ENCODE assay signal across 9 cellular contexts in the genomic region with DNA sequence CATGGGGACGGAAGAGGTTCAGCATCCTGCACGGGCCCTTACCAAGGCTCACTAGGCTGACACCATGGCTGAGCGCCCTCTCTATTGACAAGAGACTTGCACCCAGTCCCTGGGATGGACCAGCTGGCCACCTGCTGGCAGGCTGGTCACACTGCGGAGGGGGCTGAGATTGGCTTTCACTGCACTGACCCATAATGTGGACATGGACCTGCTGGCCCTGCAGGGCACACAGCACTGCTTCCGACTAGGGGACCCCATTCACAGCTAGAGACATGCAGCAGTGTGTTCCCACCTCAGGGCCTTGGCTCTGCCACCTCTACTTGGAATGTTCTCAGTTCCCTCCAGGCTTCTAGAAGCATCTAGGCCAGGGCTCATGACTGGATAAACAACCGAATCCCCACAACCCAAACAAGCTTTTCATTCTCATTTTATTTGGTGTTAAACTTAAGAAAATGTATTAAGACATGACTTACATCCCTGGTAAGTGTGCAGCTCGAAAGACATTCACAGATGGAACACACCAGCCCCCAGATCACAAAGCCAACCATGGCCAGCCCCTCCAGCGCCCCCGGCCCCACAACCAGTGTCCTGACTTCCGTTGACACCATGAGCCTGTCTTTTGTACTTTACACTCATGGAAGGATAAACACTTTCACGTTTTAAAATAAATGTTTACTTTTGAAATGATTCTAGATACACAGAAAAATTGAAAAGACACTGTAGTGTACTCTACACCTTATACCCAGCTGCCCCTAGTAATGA. TPM values are rescaled to one million over a fixed set of nuclear protein-coding genes. Genes with fewer than 3 reads are reported as not detected.
DNase-seq lines count a peak whose midpoint lies in the region; ATAC-seq, FAIRE-seq and TF ChIP-seq lines count a peak whose summit lies in the region.
"Had no signal": no experiment of that assay in that cellular context is flagged by ENCODE, and none has a peak within 500 bp of the region (broad histone marks: within the 10 kb centered on the region; RNA-seq: fewer than 3 reads in every experiment).

No MANE protein-coding gene starts in this region.

- TF ChIP-seq CTCF in H1 (IDR thresholded peaks at IDR 0.05; ENCODE audit: control extremely low read depth in 1 of 3, insufficient read depth in 1 of 3, low read depth in 1 of 3, low read length in 3 of 3) (peak; percentile 64 to 71 (median 67)), thoracic aorta (IDR thresholded peaks at IDR 0.05) (peak; percentile 90)

- intact Hi-C loops in activated CD4-positive, alpha-beta T cell treated with anti-CD3 and anti-CD28 coated beads, Interleukin-2, amount 10 ng/mL, durations not matched to agents 24 days and 14 days (cut with micrococcal nuclease) = no loop called here

- H3K4me1 Mint-ChIP-seq in activated CD4-positive, alpha-beta T cell treated with anti-CD3 and anti-CD28 coated beads, Interleukin-2, amount 10 ng/mL, durations not matched to agents 24 days and 14 days = peaks cover 3% of the 10 kb centered on the region

- no peak for TF ChIP-seq POLR2A in H1 (IDR thresholded peaks at IDR 0.05; ENCODE audit: control extremely low read depth in 1 of 2, low read depth in 2 of 2, low read length in 2 of 2)

- H3K9me3 ChIP-seq in H1 (ENCODE audit: insufficient read depth in 2 of 2, low read depth in 1 of 2, low read length in 1 of 2) = no peaks in the 10 kb centered on the region
- H3K9me3 ChIP-seq in thoracic aorta = no peaks in the 10 kb centered on the region

- H4K20me1 ChIP-seq in H1 (replicated peaks in 1 of 2; ENCODE audit: control insufficient read depth in 1 of 2, insufficient read depth in 2 of 2, low read length in 2 of 2) = peaks cover 0 to 5% of the 10 kb centered on the region in 2 experiments

- POLR2A ChIA-PET in H1 (lab: Charles Lee; ENCODE audit: partially characterized antibody) = interaction anchor here (1.2 to 1.6 kb wide), 2 partner anchors 44 to 60 kb away, joined by 3 to 5 read pairs; no protein-coding TSS in a partner anchor

- H3K4me3 Mint-ChIP-seq in activated CD4-positive, alpha-beta T cell treated with anti-CD3 and anti-CD28 coated beads, Interleukin-2, amount 10 ng/mL, durations not matched to agents 24 days and 14 days = no peak overlapping the region

- H2AFZ ChIP-seq in H1 (ENCODE audit: low read length) = no peak overlapping the region

- no peak overlapping the region for H3K27ac Mint-ChIP-seq in activated CD4-positive, alpha-beta T cell treated with anti-CD3 and anti-CD28 coated beads, Interleukin-2, amount 10 ng/mL, durations not matched to agents 24 days and 14 days

- H3K9ac ChIP-seq in H1 (replicated peaks in 1 of 4; ENCODE audit: extremely low read depth in 1 of 4, low read depth in 3 of 4, low read length in 3 of 4) = no peak overlapping the region

- 84% methylated on average over 11 of the region's 11 CpGs; no CpG with 5 or more reads in 1 of the 2 experiments for WGBS in H1 (ENCODE audit: extremely low coverage in 1 of 2, insufficient coverage in 1 of 2, insufficient read length in 1 of 2, insufficient replicate concordance in 2 of 2, low coverage in 1 of 2, low lambda C conversion rate in 2 of 2, missing lambda C conversion rate in 1 of 2), 2 experiments

- H3K27me3 Mint-ChIP-seq in activated CD4-positive, alpha-beta T cell treated with anti-CD3 and anti-CD28 coated beads, Interleukin-2, amount 10 ng/mL, durations not matched to agents 24 days and 14 days = peaks cover 5% of the 10 kb centered on the region

- no peaks in the 10 kb centered on the region for H3K79me2 ChIP-seq in H1 (ENCODE audit: control insufficient read depth in 1 of 2, insufficient read depth in 2 of 2, low read length in 2 of 2)

- no peak overlapping the region for H3K4ac ChIP-seq in H1 (replicated peaks; ENCODE audit: insufficient read length, low read depth, low read length)

- H3K27ac ChIP-seq in H1 (ENCODE audit: low read depth, low read length) (no peak overlapping the region), thoracic aorta (no peak overlapping the region)

- no peaks in the 10 kb centered on the region for H3K4me1 ChIP-seq in H1 (replicated peaks in 1 of 4; ENCODE audit: control insufficient read depth in 3 of 4, insufficient read depth in 4 of 4, low read length in 3 of 4)
- no peaks in the 10 kb centered on the region for H3K4me1 ChIP-seq in thoracic aorta (ENCODE audit: control insufficient read depth in 1 of 2, low read depth in 2 of 2)

- in situ Hi-C loops in Caki2 (cut with HindIII; ENCODE audit: low pct_unique_long_range_greater_than_20kb, low sequenced_read_pairs) (no loop called here), KBM-7 (cut with MboI; ENCODE audit: low pct_unique_long_range_greater_than_20kb, low sequenced_read_pairs) (no loop called here)

- no peak for FAIRE-seq in H1 (lab: Jason Lieb, UNC)

- no peak for TF ChIP-seq EP300 in H1 (IDR thresholded peaks at IDR 0.05; ENCODE audit: borderline replicate concordance in 1 of 2, low read depth in 2 of 2, low read length in 2 of 2)

- H3K4me3 ChIP-seq in H1 (ENCODE audit: extremely low read depth in 1 of 4, insufficient read depth in 2 of 4, low read depth in 3 of 4, low read length in 4 of 4) (no peak overlapping the region), thoracic aorta (no peak overlapping the region)

- no peak overlapping the region for H4K5ac ChIP-seq in H1 (ENCODE audit: insufficient read length, low read depth, low read length)

- H3K9me3 Mint-ChIP-seq in activated CD4-positive, alpha-beta T cell treated with anti-CD3 and anti-CD28 coated beads, Interleukin-2, amount 10 ng/mL, durations not matched to agents 24 days and 14 days = no peaks in the 10 kb centered on the region

- peak; percentile 53 to 68 for TF ChIP-seq RAD21 in H1 (IDR thresholded peaks at IDR 0.05 in 1 of 2, conservative IDR thresholded peaks at IDR 0.05 in 1 of 2; ENCODE audit: low read depth in 2 of 2, low read length in 2 of 2)

- ATAC-seq in thoracic aorta (ENCODE audit: insufficient number of reproducible peaks, low FRiP score, low read depth) (no peak), HG02678 (IDR thresholded peaks at IDR 0.05; ENCODE audit: unreplicated experiment) (no peak)

- no peak overlapping the region for H2BK20ac ChIP-seq in H1 (ENCODE audit: low read length)

- H4K8ac ChIP-seq in H1 (ENCODE audit: extremely low read depth, insufficient read depth, low read length) = no peak overlapping the region

- H2BK120ac ChIP-seq in H1 (replicated peaks; ENCODE audit: low read depth, low read length) = no peak overlapping the region

- no peak overlapping the region for H4K91ac ChIP-seq in H1 (replicated peaks; ENCODE audit: insufficient read length, low read length)

- H2AK5ac ChIP-seq in H1 (ENCODE audit: low read depth, low read length) = no peak overlapping the region

- H3K36me3 ChIP-seq in H1 (ENCODE audit: control insufficient read depth in 2 of 4, insufficient read depth in 4 of 4, low read length in 3 of 4) (no peaks in the 10 kb centered on the region), thoracic aorta (no peaks in the 10 kb centered on the region)

- no peak overlapping the region for H2BK15ac ChIP-seq in H1 (ENCODE audit: low read length)

- peaks cover 0 to 3% (median 0%) of the 10 kb centered on the region in 4 experiments; a peak in 1 of 7 replicates for H3K27me3 ChIP-seq in H1 (replicated peaks in 1 of 4; ENCODE audit: control insufficient read depth in 3 of 4, extremely low read depth in 1 of 4, insufficient read depth in 3 of 4, low read length in 3 of 4)
- H3K27me3 ChIP-seq in thoracic aorta (replicated peaks; ENCODE audit: insufficient read depth) = no peaks in the 10 kb centered on the region

- no peak overlapping the region for H3K18ac ChIP-seq in H1 (ENCODE audit: extremely low read depth, low read length)

- H3K23ac ChIP-seq in H1 (ENCODE audit: insufficient read length) = no peak overlapping the region

- H2BK5ac ChIP-seq in H1 (ENCODE audit: low read depth, low read length) = 0 out of 2 replicates have a peak overlapping the region, but pooled peaks have one; percentile 5

- no peaks in the 10 kb centered on the region for H3K79me1 ChIP-seq in H1 (ENCODE audit: low read depth, low read length)

- H3K56ac ChIP-seq in H1 (replicated peaks; ENCODE audit: insufficient read length, low read depth, low read length) = no peak overlapping the region

- no peak overlapping the region; the same call in 1 of the 2 replicates for H2BK12ac ChIP-seq in H1 (ENCODE audit: low read depth, low read length)

- H3K14ac ChIP-seq in H1 (ENCODE audit: insufficient read length) = no peak overlapping the region

- peak; percentile 36 for DNase-seq in Caki2 (ENCODE audit: low read depth)
- peak; percentile 35 for DNase-seq in KBM-7
- peak; percentile 84 for DNase-seq in activated CD4-positive, alpha-beta T cell treated with anti-CD3 and anti-CD28 coated beads, Interleukin-2, amount 10 ng/mL, durations not matched to agents 24 days and 14 days
- no peak for DNase-seq in H1 (ENCODE audit: low read depth in 1 of 2, low spot score in 2 of 2)
- DNase-seq in myocyte (ENCODE audit: low read depth) = peak; percentile 60
- DNase-seq in thoracic aorta (ENCODE audit: low spot score) = no peak
- no peak for DNase-seq in middle frontal gyrus (ENCODE audit: extremely low spot score, low spot score)

- H3K23me2 ChIP-seq in H1 (ENCODE audit: low read depth, low read length) = no peaks in the 10 kb centered on the region

- H3K4me2 ChIP-seq in H1 (ENCODE audit: insufficient read depth in 1 of 2, low read depth in 2 of 2, low read length in 2 of 2) = no peak overlapping the region

- CTCF ChIA-PET in H1 (lab: Charles Lee; ENCODE audit: partially characterized antibody) = interaction anchor here (0.7 to 2.1 kb wide), 15 partner anchors 8 to 203 kb away, joined by 3 to 15 read pairs (median 4); partner anchors contain the start of genes SRARP and ZBTB17

- no peaks in the 10 kb centered on the region for H3K36me3 Mint-ChIP-seq in activated CD4-positive, alpha-beta T cell treated with anti-CD3 and anti-CD28 coated beads, Interleukin-2, amount 10 ng/mL, durations not matched to agents 24 days and 14 days (ENCODE audit: low read depth)

RNA-seq across cellular contexts. Expression of gene SRARP, which starts 9.3 kb away (rescaled TPM):
- total RNA-seq in Caki2 (2014; rRNA removed; shearing (Covaris generic); ENCODE audit: low replicate concordance) = not detected in 2 replicates
- total RNA-seq in activated CD4-positive, alpha-beta T cell treated with anti-CD3 and anti-CD28 coated beads, Interleukin-2, amount 10 ng/mL, durations not matched to agents 24 days and 14 days = not detected in 2 replicates
- total RNA-seq in H1 (2021; fragmentation: NEBNext Ultra II Directional; extraction: Animal tissue kit (Norgen Biotek cat#: 25700)) = not detected in 2 replicates
- polyA plus RNA-seq in H1 (2011; rRNA removed) = not detected in 2 replicates
- polyA plus RNA-seq in H1 (2011; cell fraction: cytosol; rRNA removed) = not detected
- not detected for polyA plus RNA-seq in H1 (2011; cell fraction: nucleus; rRNA removed)
- not detected in 4 replicates for polyA plus RNA-seq in H1 (2012, experiment 1 of 2)
- polyA plus RNA-seq in H1 (2012, experiment 2 of 2) = not detected
- polyA plus RNA-seq in H1 (2013, experiment 1 of 2) = not detected
- polyA plus RNA-seq in H1 (2013, experiment 2 of 2) = 0.02 TPM
- polyA minus RNA-seq in H1 (2011; rRNA and poly(A)+ RNA removed) = not detected in 2 replicates
- polyA minus RNA-seq in H1 (2011; cell fraction: cytosol; rRNA and poly(A)+ RNA removed) = not detected
- not detected for polyA minus RNA-seq in H1 (2011; cell fraction: nucleus; rRNA and poly(A)+ RNA removed)
- not detected in 2 replicates for total RNA-seq in myocyte
- polyA plus RNA-seq in myocyte (2012) = not detected
- total RNA-seq in thoracic aorta = not detected
- total RNA-seq: skeletal muscle tissue had no signal

RNA-seq across cellular contexts. Expression of gene ZBTB17, which starts 18.9 kb away (rescaled TPM):
- total RNA-seq in Caki2 (2014; rRNA removed; shearing (Covaris generic); ENCODE audit: low replicate concordance) = 20.5 and 26.5 TPM in 2 replicates
- 60.9 and 63.9 TPM in 2 replicates for total RNA-seq in activated CD4-positive, alpha-beta T cell treated with anti-CD3 and anti-CD28 coated beads, Interleukin-2, amount 10 ng/mL, durations not matched to agents 24 days and 14 days
- total RNA-seq in H1 (2021; fragmentation: NEBNext Ultra II Directional; extraction: Animal tissue kit (Norgen Biotek cat#: 25700)) = 24.3 and 24.7 TPM in 2 replicates
- polyA plus RNA-seq in H1 (2011; rRNA removed) = 36.2 and 58.6 TPM in 2 replicates
- 44.4 TPM for polyA plus RNA-seq in H1 (2011; cell fraction: cytosol; rRNA removed)
- 137 TPM for polyA plus RNA-seq in H1 (2011; cell fraction: nucleus; rRNA removed)
- polyA plus RNA-seq in H1 (2012, experiment 1 of 2) = 14.4 to 31.6 TPM (median 26.8 TPM) in 4 replicates
- 25.5 TPM for polyA plus RNA-seq in H1 (2012, experiment 2 of 2)
- polyA plus RNA-seq in H1 (2013, experiment 1 of 2) = 17.0 TPM
- 16.2 TPM for polyA plus RNA-seq in H1 (2013, experiment 2 of 2)
- polyA minus RNA-seq in H1 (2011; rRNA and poly(A)+ RNA removed) = 27.1 and 35.6 TPM in 2 replicates
- 20.1 TPM for polyA minus RNA-seq in H1 (2011; cell fraction: cytosol; rRNA and poly(A)+ RNA removed)
- polyA minus RNA-seq in H1 (2011; cell fraction: nucleus; rRNA and poly(A)+ RNA removed) = 32.4 TPM
- total RNA-seq in myocyte (32.9 and 47.1 TPM in 2 replicates), thoracic aorta (10 to 100 TPM; 42.9 to 46.5 TPM)
- polyA plus RNA-seq in myocyte (2012) = 34.2 TPM

RNA-seq across cellular contexts. Expression of gene HSPB7, which starts 23.1 kb away (rescaled TPM):
- total RNA-seq in Caki2 (2014; rRNA removed; shearing (Covaris generic); ENCODE audit: low replicate concordance) = not detected in 2 replicates
- not detected in 2 replicates for total RNA-seq in activated CD4-positive, alpha-beta T cell treated with anti-CD3 and anti-CD28 coated beads, Interleukin-2, amount 10 ng/mL, durations not matched to agents 24 days and 14 days
- total RNA-seq in H1 (2021; fragmentation: NEBNext Ultra II Directional; extraction: Animal tissue kit (Norgen Biotek cat#: 25700)) = not detected in 2 replicates
- 0.19 TPM in 1 of 2 replicates, not detected in the other for polyA plus RNA-seq in H1 (2011; rRNA removed)
- 0.14 TPM for polyA plus RNA-seq in H1 (2011; cell fraction: cytosol; rRNA removed)
- polyA plus RNA-seq in H1 (2011; cell fraction: nucleus; rRNA removed) = 0.54 TPM
- polyA plus RNA-seq in H1 (2012, experiment 1 of 2) = 0.13 to 0.64 TPM (median 0.33 TPM) in 4 replicates
- not detected for polyA plus RNA-seq in H1 (2012, experiment 2 of 2)
- polyA plus RNA-seq in H1 (2013, experiment 1 of 2) = 0.04 TPM
- 0.02 TPM for polyA plus RNA-seq in H1 (2013, experiment 2 of 2)
- not detected in 2 replicates for polyA minus RNA-seq in H1 (2011; rRNA and poly(A)+ RNA removed)
- polyA minus RNA-seq in H1 (2011; cell fraction: cytosol; rRNA and poly(A)+ RNA removed) = not detected
- 0.20 TPM for polyA minus RNA-seq in H1 (2011; cell fraction: nucleus; rRNA and poly(A)+ RNA removed)
- total RNA-seq in myocyte (38.7 and 94.0 TPM in 2 replicates), thoracic aorta (100 to 1,000 TPM; 223 to 430 TPM)
- 95.5 TPM for polyA plus RNA-seq in myocyte (2012)

RNA-seq across cellular contexts. Expression of gene CLCNKA, which starts 27.1 kb away (rescaled TPM):
- total RNA-seq in Caki2 (2014; rRNA removed; shearing (Covaris generic); ENCODE audit: low replicate concordance) = not detected in 2 replicates
- not detected in 2 replicates for total RNA-seq in activated CD4-positive, alpha-beta T cell treated with anti-CD3 and anti-CD28 coated beads, Interleukin-2, amount 10 ng/mL, durations not matched to agents 24 days and 14 days
- total RNA-seq in H1 (2021; fragmentation: NEBNext Ultra II Directional; extraction: Animal tissue kit (Norgen Biotek cat#: 25700)) = 0.95 and 1.3 TPM in 2 replicates
- 2.0 and 3.9 TPM in 2 replicates for polyA plus RNA-seq in H1 (2011; rRNA removed)
- 2.8 TPM for polyA plus RNA-seq in H1 (2011; cell fraction: cytosol; rRNA removed)
- polyA plus RNA-seq in H1 (2011; cell fraction: nucleus; rRNA removed) = 22.4 TPM
- 0.77 to 2.4 TPM (median 0.99 TPM) in 4 replicates for polyA plus RNA-seq in H1 (2012, experiment 1 of 2)
- polyA plus RNA-seq in H1 (2012, experiment 2 of 2) = 0.42 TPM
- polyA plus RNA-seq in H1 (2013, experiment 1 of 2) = 1.6 TPM
- polyA plus RNA-seq in H1 (2013, experiment 2 of 2) = 1.5 TPM
- polyA minus RNA-seq in H1 (2011; rRNA and poly(A)+ RNA removed) = 0.80 and 1.0 TPM in 2 replicates
- polyA minus RNA-seq in H1 (2011; cell fraction: cytosol; rRNA and poly(A)+ RNA removed) = not detected
- 2.7 TPM for polyA minus RNA-seq in H1 (2011; cell fraction: nucleus; rRNA and poly(A)+ RNA removed)
- total RNA-seq in myocyte (0.05 TPM in 1 of 2 replicates, not detected in the other), thoracic aorta (1 to 10 TPM in 1 of 2 donors, not detected in 1; 4.7 TPM)
- 0.06 TPM for polyA plus RNA-seq in myocyte (2012)

RNA-seq across cellular contexts. Expression of gene CLCNKB, which starts 48.8 kb away (rescaled TPM):
- total RNA-seq in Caki2 (2014; rRNA removed; shearing (Covaris generic); ENCODE audit: low replicate concordance) = not detected in 2 replicates
- total RNA-seq in activated CD4-positive, alpha-beta T cell treated with anti-CD3 and anti-CD28 coated beads, Interleukin-2, amount 10 ng/mL, durations not matched to agents 24 days and 14 days = not detected in 2 replicates
- 1.2 and 1.4 TPM in 2 replicates for total RNA-seq in H1 (2021; fragmentation: NEBNext Ultra II Directional; extraction: Animal tissue kit (Norgen Biotek cat#: 25700))
- polyA plus RNA-seq in H1 (2011; rRNA removed) = 3.5 and 5.7 TPM in 2 replicates
- 4.0 TPM for polyA plus RNA-seq in H1 (2011; cell fraction: cytosol; rRNA removed)
- 14.0 TPM for polyA plus RNA-seq in H1 (2011; cell fraction: nucleus; rRNA removed)
- 1.8 to 3.3 TPM (median 2.4 TPM) in 4 replicates for polyA plus RNA-seq in H1 (2012, experiment 1 of 2)
- polyA plus RNA-seq in H1 (2012, experiment 2 of 2) = 1.6 TPM
- polyA plus RNA-seq in H1 (2013, experiment 1 of 2) = 2.6 TPM
- polyA plus RNA-seq in H1 (2013, experiment 2 of 2) = 2.0 TPM
- polyA minus RNA-seq in H1 (2011; rRNA and poly(A)+ RNA removed) = 1.4 and 3.3 TPM in 2 replicates
- polyA minus RNA-seq in H1 (2011; cell fraction: cytosol; rRNA and poly(A)+ RNA removed) = 1.8 TPM
- 2.1 TPM for polyA minus RNA-seq in H1 (2011; cell fraction: nucleus; rRNA and poly(A)+ RNA removed)
- total RNA-seq in myocyte (not detected in 2 replicates), thoracic aorta (not detected)
- polyA plus RNA-seq in myocyte (2012) = 0.18 TPM
- total RNA-seq: skeletal muscle tissue had no signal

Comparison
In these comparisons a context has a peak if more than half of its experiments do, and no peak if none do; other contexts are left out.
1. DNase-seq: peak in Caki2 (single experiment), KBM-7 (single experiment), activated CD4-positive, alpha-beta T cell treated with anti-CD3 and anti-CD28 coated beads, Interleukin-2, amount 10 ng/mL, durations not matched to agents 24 days and 14 days (single experiment) and myocyte (single experiment); none in H1 (0 of 2), thoracic aorta (single experiment) and middle frontal gyrus (single experiment).
2. RNA of gene HSPB7, which starts 23.1 kb away (total RNA-seq): 223 to 430 TPM in thoracic aorta and 38.7 to 94.0 TPM in myocyte; not detected in H1, not detected in Caki2 and not detected in activated CD4-positive, alpha-beta T cell treated with anti-CD3 and anti-CD28 coated beads, Interleukin-2, amount 10 ng/mL, durations not matched to agents 24 days and 14 days; every median in the first group is over 10 times any median in the second.